In the genomic region with DNA sequence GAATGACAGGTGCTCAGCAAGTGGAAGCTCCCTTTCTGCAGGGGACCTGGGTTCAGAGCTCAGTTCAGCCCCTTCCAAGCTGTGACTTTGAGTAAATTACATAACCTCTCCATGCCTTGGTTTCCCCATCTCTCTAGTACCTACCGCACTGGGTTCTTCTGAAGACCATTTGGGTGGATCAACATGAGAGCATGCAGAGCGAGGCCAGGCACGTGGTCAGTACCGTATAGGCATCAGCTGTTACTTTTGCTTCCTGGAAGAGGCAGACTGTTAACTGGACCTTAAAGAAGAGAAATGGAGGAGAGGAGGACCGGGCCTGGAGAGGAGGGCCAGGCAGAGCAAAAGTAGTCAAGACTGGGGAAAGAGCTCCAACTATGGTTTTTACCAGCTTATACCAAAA, we compare ENCODE assay signal across 1 cellular context.
TF ChIP-seq lines count a peak whose summit lies in the region.

No MANE protein-coding gene starts in this region.

TF ChIP-seq in HepG2, 621 proteins besides CTCF, POLR2A, EP300 and RAD21:
- TF ChIP-seq, protein P1, sequence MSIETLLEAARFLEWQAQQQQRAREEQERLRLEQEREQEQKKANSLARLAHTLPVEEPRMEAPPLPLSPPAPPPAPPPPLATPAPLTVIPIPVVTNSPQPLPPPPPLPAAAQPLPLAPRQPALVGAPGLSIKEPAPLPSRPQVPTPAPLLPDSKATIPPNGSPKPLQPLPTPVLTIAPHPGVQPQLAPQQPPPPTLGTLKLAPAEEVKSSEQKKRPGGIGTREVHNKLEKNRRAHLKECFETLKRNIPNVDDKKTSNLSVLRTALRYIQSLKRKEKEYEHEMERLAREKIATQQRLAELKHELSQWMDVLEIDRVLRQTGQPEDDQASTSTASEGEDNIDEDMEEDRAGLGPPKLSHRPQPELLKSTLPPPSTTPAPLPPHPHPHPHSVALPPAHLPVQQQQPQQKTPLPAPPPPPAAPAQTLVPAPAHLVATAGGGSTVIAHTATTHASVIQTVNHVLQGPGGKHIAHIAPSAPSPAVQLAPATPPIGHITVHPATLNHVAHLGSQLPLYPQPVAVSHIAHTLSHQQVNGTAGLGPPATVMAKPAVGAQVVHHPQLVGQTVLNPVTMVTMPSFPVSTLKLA (IDR thresholded peaks at IDR 0.05), result peak; percentile 81
- no peak for TF ChIP-seq ZBTB42 (CRISPR knock-in tag; IDR thresholded peaks at IDR 0.05)
